ENCODE assay signal across 8 cellular contexts in the genomic region with DNA sequence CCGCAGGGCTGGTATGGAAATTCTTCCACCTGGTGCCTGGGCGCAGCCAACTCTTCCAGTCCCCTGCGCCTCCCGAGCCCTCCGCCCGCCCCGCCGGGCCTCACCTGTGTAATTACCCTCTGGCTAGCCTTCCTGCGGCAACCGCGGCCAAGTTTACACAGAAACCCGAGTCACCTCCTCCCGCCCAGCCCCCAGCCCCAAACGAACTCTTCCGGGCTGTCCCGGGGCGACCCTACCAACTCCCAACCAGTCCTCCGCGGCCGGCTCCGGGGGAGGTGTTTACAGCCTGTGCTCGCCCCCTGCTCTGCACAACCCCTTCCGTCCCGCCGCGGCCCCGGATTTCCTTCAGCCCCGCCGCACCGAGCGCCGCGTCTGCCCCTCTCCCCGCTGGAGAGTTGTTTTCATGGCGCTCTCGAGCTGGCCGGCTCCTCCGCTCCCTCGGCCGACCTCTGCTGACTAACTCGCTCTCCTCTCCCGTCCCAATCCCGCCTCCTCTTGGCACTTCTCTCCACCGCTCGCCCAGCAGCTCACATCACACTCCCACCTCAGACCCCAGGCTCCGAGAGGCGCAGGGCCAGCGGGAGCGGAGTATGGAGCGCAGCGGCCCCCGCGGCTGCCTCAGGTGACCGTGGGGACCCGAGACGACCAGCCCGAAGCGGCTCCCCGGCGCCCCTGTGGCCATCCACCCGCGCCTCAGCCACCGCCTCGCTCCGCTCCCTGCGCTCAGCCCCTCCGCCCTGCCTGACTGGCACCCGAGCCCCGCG. TPM values are rescaled to one million over a fixed set of nuclear protein-coding genes. Genes with fewer than 3 reads are reported as not detected.
A peak's percentile ranks its signal among the peaks of the same experiment; 100 is the strongest.
DNase-seq lines count a peak whose midpoint lies in the region; ATAC-seq and TF ChIP-seq lines count a peak whose summit lies in the region.

No MANE protein-coding gene starts in this region.

- TF ChIP-seq CTCF in activated CD8-positive, alpha-beta T cell treated with anti-CD3 and anti-CD28 coated beads for 36 hours (IDR thresholded peaks at IDR 0.05), result no peak

- CTCF ChIA-PET in activated CD8-positive, alpha-beta T cell treated with anti-CD3 and anti-CD28 coated beads for 36 hours (lab: Charles Lee), result interaction anchor here (0.7 to 1.0 kb wide), 3 partner anchors 27 to 115 kb away, joined by 3 to 4 read pairs (median 3); no protein-coding TSS in a partner anchor

- H3K4me1 Mint-ChIP-seq in activated CD8-positive, alpha-beta T cell treated with anti-CD3 and anti-CD28 coated beads for 36 hours (ENCODE audit: low read depth), result peaks cover 39% of the 10 kb centered on the region
- H3K4me1 Mint-ChIP-seq in memory B cell, result peaks cover 30% of the 10 kb centered on the region

- peak; percentile 41 for DNase-seq in NCI-H2029 (lab: John Stamatoyannopoulos, UW)
- DNase-seq in NCI-H2029 treated with DMSO at 0.1 percent for 48 hours (lab: John Stamatoyannopoulos, UW), result no peak
- peak; percentile 75 for DNase-seq in NCI-H226
- peak; percentile 74 for DNase-seq in activated CD8-positive, alpha-beta T cell treated with anti-CD3 and anti-CD28 coated beads for 36 hours
- DNase-seq in effector CD4-positive, alpha-beta T cell, result peak; percentile 60
- DNase-seq in memory B cell (ENCODE audit: low spot score in 2 of 2), result peak; percentile 38 to 63
- peak; percentile 36 for DNase-seq in stimulated activated CD8-positive, alpha-beta memory T cell treated with anti-CD3 and anti-CD28 coated beads, Interleukin-15, amount 100 ng/mL, for 24 hours (ENCODE audit: low read depth)

- peak overlapping the region; percentile 99 for H3K4me3 Mint-ChIP-seq in activated CD8-positive, alpha-beta T cell treated with anti-CD3 and anti-CD28 coated beads for 36 hours
- peak overlapping the region; percentile 94 for H3K4me3 Mint-ChIP-seq in memory B cell

- peaks cover 7% of the 10 kb centered on the region for H3K36me3 Mint-ChIP-seq in activated CD8-positive, alpha-beta T cell treated with anti-CD3 and anti-CD28 coated beads for 36 hours (ENCODE audit: low read depth)
- H3K36me3 Mint-ChIP-seq in memory B cell, result peaks cover 18% of the 10 kb centered on the region

- H3K9me3 Mint-ChIP-seq in activated CD8-positive, alpha-beta T cell treated with anti-CD3 and anti-CD28 coated beads for 36 hours, result no peaks in the 10 kb centered on the region
- H3K9me3 Mint-ChIP-seq in memory B cell, result no peaks in the 10 kb centered on the region

- H3K27me3 Mint-ChIP-seq in activated CD8-positive, alpha-beta T cell treated with anti-CD3 and anti-CD28 coated beads for 36 hours, result no peaks in the 10 kb centered on the region
- no peaks in the 10 kb centered on the region for H3K27me3 Mint-ChIP-seq in memory B cell

- peak overlapping the region; percentile 99 for H3K27ac Mint-ChIP-seq in activated CD8-positive, alpha-beta T cell treated with anti-CD3 and anti-CD28 coated beads for 36 hours
- H3K27ac Mint-ChIP-seq in memory B cell, result peak overlapping the region; percentile 98

- ATAC-seq in HG02852 (IDR thresholded peaks at IDR 0.05; ENCODE audit: unreplicated experiment) (peak; percentile 28), memory B cell (ENCODE audit: low read depth) (peak; percentile 26)
- peak; percentile 59 for ATAC-seq in activated CD8-positive, alpha-beta T cell treated with anti-CD3 and anti-CD28 coated beads for 36 hours

- intact Hi-C loops in activated CD8-positive, alpha-beta T cell treated with anti-CD3 and anti-CD28 coated beads for 36 hours (cut with micrococcal nuclease), result no loop called here

- POLR2A ChIA-PET in activated CD8-positive, alpha-beta T cell treated with anti-CD3 and anti-CD28 coated beads for 36 hours (lab: Charles Lee), result interaction anchor here (0.7 to 1.1 kb wide), 5 partner anchors 10 to 499 kb away, joined by 3 to 4 read pairs (median 3); no protein-coding TSS in a partner anchor

RNA-seq across cellular contexts. Expression of gene ATOSA, which starts 0.5 kb away (rescaled TPM):
- 10 to 100 TPM; 13.1 TPM for total RNA-seq in activated CD8-positive, alpha-beta T cell treated with anti-CD3 and anti-CD28 coated beads for 36 hours
